ENCODE assay signal across 37 cellular contexts in genomic region chr12:115146453-115146852, GRCh38.
"Had no signal": no experiment of that assay in that cellular context is flagged by ENCODE, and none has a peak within 500 bp of the region (broad histone marks: within the 10 kb centered on the region; RNA-seq: fewer than 3 reads in every experiment).

No MANE protein-coding gene starts in this region.

- H3K4me3 ChIP-seq: K562 had no signal

- H3K27ac ChIP-seq: brain microvascular endothelial cell, RWPE1, VCaP had no signal

- FAIRE-seq: K562, RCC 7860 had no signal

- H3K36me3 ChIP-seq: brain microvascular endothelial cell had no signal

- ATAC-seq: activated naive CD8-positive, alpha-beta T cell treated with anti-CD3 and anti-CD28 coated beads, Interleukin-2, amount 50 U/mL, for 24 hours; activated T-cell treated with anti-CD3 and anti-CD28 coated beads, Interleukin-2, amount 50 U/mL, for 4 hours; K562; PC-3; Right ventricle myocardium inferior; SK-N-SH treated with all-trans-retinoic acid at 6 μM for 48 hours had no signal

- DNase-seq: activated B cell treated with CpG ODN at 0.5 μM for 24 hours; activated CD4-positive, alpha-beta memory T cell treated with anti-CD3 and anti-CD28 coated beads for 36 hours; activated CD4-positive, alpha-beta T cell treated with anti-CD3 and anti-CD28 coated beads for 4 hours; activated CD4-positive, alpha-beta T cell treated with anti-CD3 and anti-CD28 coated beads, Interleukin-2, amount 50 U/mL, for 1 hour; activated CD4-positive, CD25-positive, alpha-beta regulatory T cell treated with anti-CD3 and anti-CD28 coated beads, Interleukin-2, amount 50 U/mL, for 72 hours; activated CD8-positive, alpha-beta memory T cell treated with anti-CD3 and anti-CD28 coated beads, Interleukin-2, amount 50 U/mL, for 4 hours; activated effector memory CD4-positive, alpha-beta T cell treated with Interleukin-2 at 50 U/mL for 16 hours; activated naive CD4-positive, alpha-beta T cell treated with anti-CD3 and anti-CD28 coated beads, Interleukin-2, amount 10 ng/mL, durations not matched to agents 7 days and 5 days; activated naive CD8-positive, alpha-beta T cell treated with anti-CD3 and anti-CD28 coated beads, Interleukin-2, amount 50 U/mL, for 24 hours; activated T-cell treated with anti-CD3 and anti-CD28 coated beads for 4 hours; activated T-cell treated with anti-CD3 and anti-CD28 coated beads, Interleukin-2, amount 50 U/mL, for 4 hours; anterior cingulate cortex; brain microvascular endothelial cell; caudate nucleus; NCI-H1048; NCI-H1105 treated with DMSO at 0.1 percent for 48 hours; NCI-H1436; NCI-H1694; NCI-H1930; NCI-H2081 treated with DMSO at 0.1 percent for 48 hours; NCI-H2171; NCI-H510A; NCI-H526; NCI-H748 treated with DMSO at 0.1 percent for 48 hours; NK-92 treated with Interleukin-12 subunit alpha and Interleukin-12 subunit beta, amount 100 ng/mL, for 24 hours; PC-3; SIG-M5; SW 1271; T-helper 1 cell; T-helper 2 cell; T-helper 9 cell had no signal

- H3K27me3 ChIP-seq: brain microvascular endothelial cell had no signal
